ENCODE assay signal across 8 cellular contexts in the genomic region with DNA sequence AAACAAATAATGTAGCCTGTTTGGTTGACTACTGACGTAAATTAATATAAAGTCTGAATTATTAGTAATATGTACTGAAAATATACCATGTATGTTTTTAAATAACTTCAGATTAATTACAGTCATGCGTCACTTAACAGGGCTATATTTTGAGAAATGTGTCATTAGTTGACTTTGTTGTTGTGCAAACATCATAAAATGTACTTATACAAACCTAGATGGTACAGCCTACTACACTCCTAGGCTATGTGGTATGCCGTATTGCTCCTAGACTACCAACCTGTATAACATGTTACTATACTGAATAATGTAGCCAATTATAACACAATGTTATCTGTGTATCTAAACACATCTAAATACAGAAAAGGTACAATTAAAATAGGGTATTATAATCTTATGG.
"Had no signal": no experiment of that assay in that cellular context is flagged by ENCODE, and none has a peak within 500 bp of the region (broad histone marks: within the 10 kb centered on the region; RNA-seq: fewer than 3 reads in every experiment).

No MANE protein-coding gene starts in this region.

- DNase-seq: GDM1, GF-D8 had no signal

- FAIRE-seq: G401.6, GM12878, GM12891, GM12892, GM18507, GM19239 had no signal

- ATAC-seq: GM12878 had no signal

- H3K4me3 ChIP-seq: GM12878 had no signal
